Comparison of ENCODE assay signal across 12 cellular contexts in the genomic region with DNA sequence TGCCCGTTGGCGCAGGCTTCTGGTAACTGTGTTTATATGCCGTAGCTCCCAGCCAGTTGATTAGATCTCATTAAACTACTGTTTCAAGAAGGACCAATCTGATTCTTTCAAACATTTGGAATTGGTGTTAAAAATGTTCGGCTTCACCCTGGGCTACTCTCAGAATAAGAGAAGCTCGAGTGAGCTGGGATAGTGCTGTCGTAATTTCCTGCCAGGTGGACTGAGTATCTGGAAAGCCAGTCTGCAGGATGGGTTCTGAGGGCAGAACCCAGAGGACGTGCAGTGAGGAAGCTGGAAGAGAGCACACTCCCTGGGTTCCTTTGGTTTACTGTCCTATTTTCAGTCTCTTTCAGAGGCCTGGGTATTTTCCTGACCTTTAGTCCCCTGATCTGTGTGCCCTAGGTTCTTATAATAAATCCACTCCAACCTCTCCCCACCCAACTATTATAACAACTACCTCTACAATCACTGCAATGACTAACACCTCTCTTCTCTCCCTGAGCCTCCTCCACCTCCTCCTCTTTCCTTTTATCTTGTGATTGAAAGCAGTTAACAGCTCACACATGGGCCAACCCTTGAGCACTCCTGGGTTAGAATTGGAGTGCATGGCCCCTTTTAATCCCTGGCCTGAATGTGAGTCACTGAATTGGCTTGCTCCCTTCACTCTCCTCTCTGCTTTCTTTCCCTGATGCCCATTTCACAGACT.
DNase-seq lines count a peak whose midpoint lies in the region; TF ChIP-seq lines count a peak whose summit lies in the region.
"Had no signal": no experiment of that assay in that cellular context is flagged by ENCODE, and none has a peak within 500 bp of the region (broad histone marks: within the 10 kb centered on the region; RNA-seq: fewer than 3 reads in every experiment).

No MANE protein-coding gene starts in this region.

- H3K27me3 Mint-ChIP-seq in Calu3 (ENCODE audit: unreplicated experiment): no peaks in the 10 kb centered on the region
- H3K27me3 Mint-ChIP-seq: activated B cell treated with CpG ODN at 0.5 μM for 24 hours had no signal

- H3K9me3 Mint-ChIP-seq in Calu3 (ENCODE audit: low read depth, unreplicated experiment): no peaks in the 10 kb centered on the region
- H3K9me3 Mint-ChIP-seq: activated B cell treated with CpG ODN at 0.5 μM for 24 hours had no signal

- no peak overlapping the region for H3K4me3 Mint-ChIP-seq in Calu3 (ENCODE audit: low read depth, unreplicated experiment)
- H3K4me3 Mint-ChIP-seq: activated B cell treated with CpG ODN at 0.5 μM for 24 hours had no signal

- CTCF ChIA-PET in Calu3 (lab: Charles Lee): no interaction called here

- peaks cover 29% of the 10 kb centered on the region for H3K4me1 Mint-ChIP-seq in Calu3 (ENCODE audit: low read depth, unreplicated experiment)
- H3K4me1 Mint-ChIP-seq: activated B cell treated with CpG ODN at 0.5 μM for 24 hours had no signal

- no TSS peak for BruUV-seq in Calu3 (replicated peaks; lab: Mats Ljungman, UMichigan)

- H3K27ac Mint-ChIP-seq in Calu3 (ENCODE audit: unreplicated experiment): no peak overlapping the region
- H3K27ac Mint-ChIP-seq: activated B cell treated with CpG ODN at 0.5 μM for 24 hours had no signal

- intact Hi-C loops in Calu3 (cut with micrococcal nuclease; ENCODE audit: unreplicated experiment): no loop called here

- no peak for TF ChIP-seq CTCF in fibroblast of mammary gland (conservative IDR thresholded peaks at IDR 0.05; ENCODE audit: control insufficient read depth, insufficient read depth, low read depth, low read length)
- TF ChIP-seq CTCF in Calu3 (IDR thresholded peaks at IDR 0.05; ENCODE audit: unreplicated experiment): no peak

- peak; percentile 19 for DNase-seq in NCI-H510A treated with DMSO at 0.1 percent for 48 hours (lab: John Stamatoyannopoulos, UW)
- no peak for DNase-seq in NCI-H510A (lab: John Stamatoyannopoulos, UW)
- peak; percentile 66 for DNase-seq in NCI-H69 (lab: John Stamatoyannopoulos, UW)
- DNase-seq in fibroblast of mammary gland (ENCODE audit: low read depth): peak; percentile 63
- DNase-seq in putamen (ENCODE audit: low spot score): peak; percentile 63
- no peak for DNase-seq in effector CD8-positive, alpha-beta T cell (lab: John Stamatoyannopoulos, UW)
- DNase-seq in SK-N-DZ (ENCODE audit: low spot score): no peak
- DNase-seq in Calu3: no peak
- DNase-seq: activated B cell treated with CpG ODN at 0.5 μM for 24 hours; Kasumi-1; stimulated activated CD4-positive, alpha-beta T cell treated with anti-CD3 and anti-CD28 coated beads, Interleukin-2, amount 100 ng/mL, for 24 hours; thyroid gland had no signal

- no peak overlapping the region for H3K4me3 ChIP-seq in fibroblast of mammary gland (ENCODE audit: control insufficient read depth, low read depth, low read length)
- H3K4me3 ChIP-seq: thyroid gland had no signal

- H3K36me3 Mint-ChIP-seq in Calu3 (ENCODE audit: insufficient read depth, unreplicated experiment): no peaks in the 10 kb centered on the region

Comparison
In these comparisons a context has a peak if more than half of its experiments do, and no peak if none do; other contexts are left out.
1. DNase-seq: peak in NCI-H510A treated with DMSO at 0.1 percent for 48 hours (single experiment), NCI-H69 (single experiment), fibroblast of mammary gland (single experiment) and putamen (single experiment); none in NCI-H510A (single experiment), effector CD8-positive, alpha-beta T cell (single experiment), SK-N-DZ (single experiment) and Calu3 (single experiment).